18 cellular contexts compared by ENCODE assay signal in genomic region chr3:64253689-64254088, GRCh38.
"Had no signal": no experiment of that assay in that cellular context is flagged by ENCODE, and none has a peak within 500 bp of the region (broad histone marks: within the 10 kb centered on the region; RNA-seq: fewer than 3 reads in every experiment).

No MANE protein-coding gene starts in this region.

- H3K4me1 ChIP-seq: parathyroid adenoma, prostate gland had no signal

- H2AFZ ChIP-seq: parathyroid adenoma had no signal

- H3K4me3 ChIP-seq: esophagus squamous epithelium, mucosa of descending colon, prostate gland, right lobe of liver had no signal

- H3K27me3 ChIP-seq: esophagus squamous epithelium, right lobe of liver had no signal

- H3K9me3 ChIP-seq: esophagus squamous epithelium, mucosa of descending colon, prostate gland, right lobe of liver had no signal

- H3K9ac ChIP-seq: parathyroid adenoma had no signal

- H3K36me3 ChIP-seq: esophagus squamous epithelium, prostate gland, right lobe of liver had no signal

- ATAC-seq: effector memory CD8-positive, alpha-beta T cell; left colon; mucosa of descending colon; natural killer cell treated with Interleukin-12 subunit alpha and Interleukin-12 subunit beta and Interleukin-15 and Interleukin-18, amount 100 ng/mL, for 72 hours; right lobe of liver; stimulated activated naive B cell treated with anti-CD40 and anti-IgM and Interleukin-4, amounts not matched to agents 10 μg/mL and 1 μg/mL and 100 μg/mL, for 72 hours; stimulated activated naive CD8-positive, alpha-beta T cell treated with anti-CD3 and anti-CD28 coated beads, Interleukin-15, amount 100 ng/mL, for 72 hours had no signal

- DNase-seq: central memory CD4-positive, alpha-beta T cell; effector memory CD8-positive, alpha-beta T cell; esophagus squamous epithelium; foreskin fibroblast; kidney; left colon; mucosa of descending colon; occipital lobe; retina; right lobe of liver; stimulated activated CD4-positive, alpha-beta T cell treated with anti-CD3 and anti-CD28 coated beads, Interleukin-2, amount 100 ng/mL, for 24 hours; stimulated activated CD4-positive, alpha-beta T cell treated with anti-CD3 and anti-CD28 coated beads, Interleukin-4, amount 100 ng/mL, for 4 hours; stimulated activated naive B cell treated with anti-CD40 and anti-IgM and Interleukin-4, amounts not matched to agents 10 μg/mL and 1 μg/mL and 100 μg/mL, for 72 hours; stimulated activated naive CD8-positive, alpha-beta T cell treated with anti-CD3 and anti-CD28 coated beads, Interleukin-15, amount 100 ng/mL, for 72 hours had no signal

- H3K27ac ChIP-seq: epithelial cell of prostate, esophagus squamous epithelium, parathyroid adenoma, prostate gland, right lobe of liver had no signal
